26 cellular contexts compared by ENCODE assay signal in genomic region chr10:122998934-122999333, GRCh38.
"Had no signal": no experiment of that assay in that cellular context is flagged by ENCODE, and none has a peak within 500 bp of the region (broad histone marks: within the 10 kb centered on the region; RNA-seq: fewer than 3 reads in every experiment).

No MANE protein-coding gene starts in this region.

- H3K4me1 ChIP-seq: foreskin keratinocyte had no signal

- H2AFZ ChIP-seq: hepatocyte, parathyroid adenoma had no signal

- DNase-seq: erythroblast; foreskin keratinocyte; head of caudate nucleus; kidney; left cardiac atrium; left ventricle myocardium superior; mesendoderm; naive B cell; psoas muscle; retina; spleen; stimulated activated CD4-positive, alpha-beta T cell treated with anti-CD3 and anti-CD28 coated beads, Interleukin-15, amount 100 ng/mL, for 24 hours; stimulated activated CD4-positive, alpha-beta T cell treated with anti-CD3 and anti-CD28 coated beads, Interleukin-1b, Interleukin-23, amount 100 ng/mL, for 48 hours; stimulated activated CD4-positive, alpha-beta T cell treated with anti-CD3 and anti-CD28 coated beads, Interleukin-4, amount 100 ng/mL, for 4 hours; stimulated activated naive CD4-positive, alpha-beta T cell; upper lobe of right lung had no signal

- H3K9ac ChIP-seq: parathyroid adenoma had no signal

- H3K36me3 Mint-ChIP-seq: naive B cell had no signal

- H3K9me3 Mint-ChIP-seq: dendritic cell treated with granulocyte-macrophage colony-stimulating factor and Interleukin-4, amounts not matched to agents 40 ng/mL and 50 ng/mL, for 4 days; naive B cell; nephron had no signal

- FAIRE-seq: colon, kidney had no signal

- H3K9me3 ChIP-seq: psoas muscle, spleen, suprapubic skin, tibial nerve, upper lobe of right lung, vagina had no signal

- H3K27me3 Mint-ChIP-seq: dendritic cell treated with granulocyte-macrophage colony-stimulating factor and Interleukin-4, amounts not matched to agents 40 ng/mL and 50 ng/mL, for 4 days; naive B cell had no signal

- H3K4me1 Mint-ChIP-seq: nephron had no signal

- H3K27me3 ChIP-seq: foreskin keratinocyte, hepatocyte, spleen, suprapubic skin, tibial nerve, upper lobe of right lung, vagina had no signal

- H3K4me3 Mint-ChIP-seq: dendritic cell treated with granulocyte-macrophage colony-stimulating factor and Interleukin-4, amounts not matched to agents 40 ng/mL and 50 ng/mL, for 4 days; nephron had no signal

- H3K4me2 ChIP-seq: hepatocyte had no signal

- H3K27ac Mint-ChIP-seq: dendritic cell treated with granulocyte-macrophage colony-stimulating factor and Interleukin-4, amounts not matched to agents 40 ng/mL and 50 ng/mL, for 4 days; nephron had no signal

- H3K27ac ChIP-seq: foreskin keratinocyte, hepatocyte, parathyroid adenoma, psoas muscle, spleen, suprapubic skin, tibial nerve, upper lobe of right lung, vagina had no signal

- H3K4me3 ChIP-seq: hepatocyte, lung, psoas muscle, spleen, suprapubic skin, tibial nerve, upper lobe of right lung, vagina had no signal

- ATAC-seq: foreskin keratinocyte, left cardiac atrium, left ventricle myocardium superior, psoas muscle, sciatic nerve, upper lobe of right lung had no signal
